In the genomic region with DNA sequence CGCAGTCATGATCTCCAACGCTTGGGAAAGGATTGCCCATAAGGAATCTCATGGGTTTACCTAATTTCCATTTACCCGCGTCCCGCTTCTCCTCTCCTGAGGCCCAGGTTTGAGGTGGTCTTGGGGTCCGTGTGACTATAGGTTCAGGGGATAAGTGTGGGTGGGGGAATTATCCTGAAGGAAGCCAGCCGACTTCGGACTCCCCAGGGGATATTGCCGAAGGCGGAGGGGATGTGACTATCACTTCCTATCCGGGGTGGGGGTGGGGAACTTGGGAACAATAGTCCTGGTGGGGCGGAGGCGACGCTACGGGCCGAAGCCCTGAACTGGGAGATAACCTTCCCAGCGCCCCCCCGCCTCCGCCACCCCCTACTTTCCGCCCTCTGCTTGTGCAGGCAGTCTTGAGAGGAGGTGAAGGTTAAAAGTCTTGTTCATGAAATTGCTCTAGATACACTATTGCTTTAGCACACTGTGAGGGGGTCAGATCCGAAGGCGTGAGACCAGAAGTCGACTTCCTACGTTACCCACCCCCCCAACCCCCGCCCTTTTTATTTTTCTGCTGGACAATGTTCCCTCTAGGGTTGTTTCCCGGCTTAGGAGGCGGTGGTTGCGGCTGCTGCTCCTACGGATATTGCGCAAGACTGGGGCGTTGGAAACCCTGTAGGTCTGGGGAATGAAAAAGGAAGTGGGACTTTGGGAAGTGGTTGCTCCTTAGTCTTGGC, we compare ENCODE assay signal across 8 cellular contexts. TPM values are rescaled to one million over a fixed set of nuclear protein-coding genes. Genes with fewer than 3 reads are reported as not detected.
DNase-seq lines count a peak whose midpoint lies in the region; ATAC-seq and TF ChIP-seq lines count a peak whose summit lies in the region.

No MANE protein-coding gene starts in this region.

- H3K4me3 ChIP-seq in HUES48 (ENCODE audit: low read depth, low read length) (peak overlapping the region; percentile 100), OCI-LY7 (ENCODE audit: low read depth, low read length, poor library complexity, severe bottlenecking) (peak overlapping the region; percentile 97), iPS DF 6.9 (ENCODE audit: low read length) (peak overlapping the region; percentile 94)

- no CpG with 5 or more reads among the region's 31 CpGs for WGBS in iPS DF 6.9 (ENCODE audit: insufficient coverage, insufficient read length)

- no TSS peak for BruUV-seq in OCI-LY7 (replicated peaks; lab: Mats Ljungman, UMichigan)
- no TSS peak for BruUV-seq in MCF 10A (replicated peaks; lab: Mats Ljungman, UMichigan)

- peak overlapping the region; percentile 46; the same call in 1 of the 2 replicates for H2AFZ ChIP-seq in OCI-LY7 (ENCODE audit: low read length)

- H3K4me3 Mint-ChIP-seq in MCF 10A (ENCODE audit: unreplicated experiment) = peak overlapping the region; percentile 78

- DNase-seq in DMS153 treated with DMSO at 0.1 percent for 48 hours (lab: John Stamatoyannopoulos, UW; ENCODE audit: unreplicated experiment) (peak; percentile 45), OCI-LY7 (ENCODE audit: low spot score) (no peak), MCF 10A (ENCODE audit: unreplicated experiment) (peak; percentile 98), iPS DF 6.9 (ENCODE audit: low read depth, low spot score) (no peak), putamen (ENCODE audit: low spot score) (peak; percentile 58)

- no peaks in the 10 kb centered on the region for H3K79me2 ChIP-seq in OCI-LY7 (ENCODE audit: insufficient read depth, low read depth, low read length)

- H3K27ac Mint-ChIP-seq in MCF 10A (ENCODE audit: low read depth, unreplicated experiment) = peak overlapping the region; percentile 49

- H3K27ac ChIP-seq in HUES48 (ENCODE audit: low read depth, low read length) = peak overlapping the region; percentile 96
- H3K27ac ChIP-seq in OCI-LY7 (ENCODE audit: low read depth, low read length, poor library complexity, severe bottlenecking) = no peak overlapping the region
- H3K27ac ChIP-seq in iPS DF 6.9 (ENCODE audit: low read length) = no peak overlapping the region

- peaks cover 13% of the 10 kb centered on the region for H3K4me1 ChIP-seq in HUES48 (ENCODE audit: control insufficient read depth, insufficient read depth, low read length)
- H3K4me1 ChIP-seq in OCI-LY7 (ENCODE audit: insufficient read depth, low read length, poor library complexity, severe bottlenecking) = peaks cover 10% of the 10 kb centered on the region
- H3K4me1 ChIP-seq in iPS DF 6.9 (ENCODE audit: control insufficient read depth, insufficient read depth, low read length) = no peaks in the 10 kb centered on the region

- peak overlapping the region; percentile 99 for H3K4me2 ChIP-seq in OCI-LY7 (ENCODE audit: low read length)

- H3K36me3 ChIP-seq in HUES48 (ENCODE audit: control insufficient read depth, insufficient read depth, low read length) (peaks cover 4% of the 10 kb centered on the region; the same call in 1 of the 2 replicates), OCI-LY7 (ENCODE audit: insufficient read depth, low read length) (no peaks in the 10 kb centered on the region), iPS DF 6.9 (ENCODE audit: control insufficient read depth, insufficient read depth, low read length) (no peaks in the 10 kb centered on the region)

- POLR2A ChIA-PET in OCI-LY7 (lab: Charles Lee) (interaction anchor here (0.7 kb wide), 2 partner anchors 134 to 353 kb away, joined by 5 to 6 read pairs; no protein-coding TSS in a partner anchor), MCF 10A (lab: Yijun Ruan, JAX) (interaction anchor here (0.5 to 5.8 kb wide), 27 partner anchors 10 to 1169 kb away, joined by 3 to 62 read pairs (median 4); a partner anchor contains a TSS)

- no peak for ATAC-seq in HG03135 (IDR thresholded peaks at IDR 0.05; ENCODE audit: unreplicated experiment)
- ATAC-seq in GM21515 (IDR thresholded peaks at IDR 0.05; ENCODE audit: unreplicated experiment) = no peak

- no peaks in the 10 kb centered on the region for H3K36me3 Mint-ChIP-seq in MCF 10A (ENCODE audit: insufficient read depth, unreplicated experiment)

- no peaks in the 10 kb centered on the region for H3K27me3 ChIP-seq in HUES48 (ENCODE audit: control insufficient read depth, insufficient read depth, low read length)
- H3K27me3 ChIP-seq in iPS DF 6.9 (ENCODE audit: control insufficient read depth, insufficient read depth, low read length) = no peaks in the 10 kb centered on the region

- no peaks in the 10 kb centered on the region for H3K27me3 Mint-ChIP-seq in MCF 10A (ENCODE audit: insufficient read depth, unreplicated experiment)

- intact Hi-C loops in OCI-LY7 (cut with micrococcal nuclease; ENCODE audit: unreplicated experiment) (loop anchor here (5.0 kb wide), 1 partner anchor 186 kb away; no protein-coding TSS in a partner anchor), MCF 10A (cut with micrococcal nuclease) (loop anchor here (1.0 to 10.0 kb wide), 4 partner anchors 44 to 204 kb away; no protein-coding TSS in a partner anchor)

- TF ChIP-seq CTCF in OCI-LY7 (conservative IDR thresholded peaks at IDR 0.05; ENCODE audit: low read length) = no peak
- no peak for TF ChIP-seq CTCF in MCF 10A (IDR thresholded peaks at IDR 0.05; ENCODE audit: unreplicated experiment)

- H3K4me1 Mint-ChIP-seq in MCF 10A (ENCODE audit: insufficient read depth, unreplicated experiment) = peaks cover 19% of the 10 kb centered on the region

- peak overlapping the region; percentile 92 for H3K9ac ChIP-seq in HUES48 (ENCODE audit: low read depth, low read length)

- H3K9me2 ChIP-seq in OCI-LY7 (ENCODE audit: insufficient read depth, low read length) = no peaks in the 10 kb centered on the region

- H4K20me1 ChIP-seq in OCI-LY7 (ENCODE audit: insufficient read depth, low read length) = 0 out of 2 replicates have a peak, but pooled peaks cover 4% of the 10 kb centered on the region

- H3K9me3 ChIP-seq in HUES48 (ENCODE audit: control insufficient read depth, insufficient read depth, low read length) (no peaks in the 10 kb centered on the region), OCI-LY7 (ENCODE audit: low read length) (no peaks in the 10 kb centered on the region), iPS DF 6.9 (ENCODE audit: control insufficient read depth, insufficient read depth, low read length) (no peaks in the 10 kb centered on the region)

- no peaks in the 10 kb centered on the region for H3K9me3 Mint-ChIP-seq in MCF 10A (ENCODE audit: unreplicated experiment)

- CTCF ChIA-PET in OCI-LY7 (lab: Charles Lee; ENCODE audit: unreplicated experiment) = no interaction called here
- CTCF ChIA-PET in MCF 10A (lab: Yijun Ruan, JAX) = interaction anchor here (0.6 to 1.0 kb wide), 6 partner anchors 9 to 117 kb away, joined by 3 to 5 read pairs (median 3); no protein-coding TSS in a partner anchor

RNA-seq across cellular contexts. Expression of a gene that starts 1.3 kb away (rescaled TPM):
- total RNA-seq in OCI-LY7 (2014; rRNA removed; shearing (Covaris generic)) = 2.7 and 7.1 TPM in 2 replicates
- total RNA-seq in OCI-LY7 (2022) (18.9 and 19.1 TPM in 2 replicates), MCF 10A (2022) (104 and 105 TPM in 2 replicates)

Comparison
In these comparisons a context has a peak if more than half of its experiments do, and no peak if none do; other contexts are left out.
1. DNase-seq: peak in DMS153 treated with DMSO at 0.1 percent for 48 hours (single experiment), MCF 10A (single experiment) and putamen (single experiment); none in OCI-LY7 (single experiment) and iPS DF 6.9 (single experiment).
2. Peak in every context shown above with its lines, with median percentiles within 50 percentile points of each other: H3K4me3 ChIP-seq.